In the genomic region with DNA sequence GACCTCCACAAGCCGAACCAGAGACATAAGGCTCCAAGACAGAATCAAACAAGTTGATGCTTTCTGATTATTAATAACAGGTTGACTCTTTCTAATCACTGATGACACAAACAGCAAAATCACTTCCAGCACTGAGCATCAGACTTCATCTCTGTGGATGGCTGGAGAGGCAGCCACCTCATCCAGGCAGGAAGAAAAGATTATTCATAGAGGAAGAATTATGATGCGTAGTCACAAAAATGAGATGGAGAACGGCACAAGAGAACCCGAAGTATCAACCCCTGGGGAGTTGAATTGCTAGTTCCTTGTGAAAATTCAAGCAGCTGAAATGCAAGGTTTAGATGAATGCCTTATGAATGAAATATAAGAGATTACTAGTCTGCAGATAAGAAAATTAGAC, we compare ENCODE assay signal across 1 cellular context.
TF ChIP-seq lines count a peak whose summit lies in the region.

No MANE protein-coding gene starts in this region.

TF ChIP-seq in neural cell, 6 proteins besides CTCF, POLR2A, EP300 and RAD21 (continued from another document):
- TF ChIP-seq, protein P1, sequence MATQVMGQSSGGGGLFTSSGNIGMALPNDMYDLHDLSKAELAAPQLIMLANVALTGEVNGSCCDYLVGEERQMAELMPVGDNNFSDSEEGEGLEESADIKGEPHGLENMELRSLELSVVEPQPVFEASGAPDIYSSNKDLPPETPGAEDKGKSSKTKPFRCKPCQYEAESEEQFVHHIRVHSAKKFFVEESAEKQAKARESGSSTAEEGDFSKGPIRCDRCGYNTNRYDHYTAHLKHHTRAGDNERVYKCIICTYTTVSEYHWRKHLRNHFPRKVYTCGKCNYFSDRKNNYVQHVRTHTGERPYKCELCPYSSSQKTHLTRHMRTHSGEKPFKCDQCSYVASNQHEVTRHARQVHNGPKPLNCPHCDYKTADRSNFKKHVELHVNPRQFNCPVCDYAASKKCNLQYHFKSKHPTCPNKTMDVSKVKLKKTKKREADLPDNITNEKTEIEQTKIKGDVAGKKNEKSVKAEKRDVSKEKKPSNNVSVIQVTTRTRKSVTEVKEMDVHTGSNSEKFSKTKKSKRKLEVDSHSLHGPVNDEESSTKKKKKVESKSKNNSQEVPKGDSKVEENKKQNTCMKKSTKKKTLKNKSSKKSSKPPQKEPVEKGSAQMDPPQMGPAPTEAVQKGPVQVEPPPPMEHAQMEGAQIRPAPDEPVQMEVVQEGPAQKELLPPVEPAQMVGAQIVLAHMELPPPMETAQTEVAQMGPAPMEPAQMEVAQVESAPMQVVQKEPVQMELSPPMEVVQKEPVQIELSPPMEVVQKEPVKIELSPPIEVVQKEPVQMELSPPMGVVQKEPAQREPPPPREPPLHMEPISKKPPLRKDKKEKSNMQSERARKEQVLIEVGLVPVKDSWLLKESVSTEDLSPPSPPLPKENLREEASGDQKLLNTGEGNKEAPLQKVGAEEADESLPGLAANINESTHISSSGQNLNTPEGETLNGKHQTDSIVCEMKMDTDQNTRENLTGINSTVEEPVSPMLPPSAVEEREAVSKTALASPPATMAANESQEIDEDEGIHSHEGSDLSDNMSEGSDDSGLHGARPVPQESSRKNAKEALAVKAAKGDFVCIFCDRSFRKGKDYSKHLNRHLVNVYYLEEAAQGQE (IDR thresholded peaks at IDR 0.05; ENCODE audit: borderline replicate concordance), result no peak
- no peak for TF ChIP-seq EZH2 (IDR thresholded peaks at IDR 0.05; ENCODE audit: borderline replicate concordance, insufficient read depth, low read length, poor library complexity, severe bottlenecking)
TF ChIP-seq in neural cell: peak in this region for 0.
